22 cellular contexts compared by ENCODE assay signal in genomic region chr2:86064006-86064405, GRCh38. TPM values are rescaled to one million over a fixed set of nuclear protein-coding genes. Genes with fewer than 3 reads are reported as not detected.
DNase-seq lines count a peak whose midpoint lies in the region; ATAC-seq, FAIRE-seq and TF ChIP-seq lines count a peak whose summit lies in the region.
"Had no signal": no experiment of that assay in that cellular context is flagged by ENCODE, and none has a peak within 500 bp of the region (broad histone marks: within the 10 kb centered on the region; RNA-seq: fewer than 3 reads in every experiment).

No MANE protein-coding gene starts in this region.

- peaks cover 16% of the 10 kb centered on the region for H3K4me1 Mint-ChIP-seq in stimulated activated memory B cell treated with anti-CD40 and anti-IgM and Interleukin-4, amounts not matched to agents 10 μg/mL and 1 μg/mL and 100 μg/mL, for 72 hours
- peaks cover 19% of the 10 kb centered on the region for H3K4me1 Mint-ChIP-seq in stimulated activated effector memory CD8-positive, alpha-beta T cell treated with anti-CD3 and anti-CD28 coated beads, Interleukin-12 subunit alpha, Interleukin-12 subunit beta, amount 100 ng/mL, for 72 hours

- peaks cover 7% of the 10 kb centered on the region for H3K9me3 Mint-ChIP-seq in stimulated activated memory B cell treated with anti-CD40 and anti-IgM and Interleukin-4, amounts not matched to agents 10 μg/mL and 1 μg/mL and 100 μg/mL, for 72 hours
- H3K9me3 Mint-ChIP-seq in stimulated activated effector memory CD8-positive, alpha-beta T cell treated with anti-CD3 and anti-CD28 coated beads, Interleukin-12 subunit alpha, Interleukin-12 subunit beta, amount 100 ng/mL, for 72 hours, result no peaks in the 10 kb centered on the region
- H3K9me3 Mint-ChIP-seq: natural killer cell had no signal

- H3K36me3 Mint-ChIP-seq in stimulated activated memory B cell treated with anti-CD40 and anti-IgM and Interleukin-4, amounts not matched to agents 10 μg/mL and 1 μg/mL and 100 μg/mL, for 72 hours, result peaks cover 82% of the 10 kb centered on the region
- H3K36me3 Mint-ChIP-seq in stimulated activated effector memory CD8-positive, alpha-beta T cell treated with anti-CD3 and anti-CD28 coated beads, Interleukin-12 subunit alpha, Interleukin-12 subunit beta, amount 100 ng/mL, for 72 hours, result peaks cover 91% of the 10 kb centered on the region

- peak; percentile 21 for FAIRE-seq in GM12892 (lab: Jason Lieb, UNC)
- peak; percentile 14 for FAIRE-seq in RCC 7860 (lab: Jason Lieb, UNC)
- FAIRE-seq: HepG2 had no signal

- DNase-seq in GM12892 (ENCODE audit: insufficient read length) (no peak), RCC 7860 (ENCODE audit: low spot score) (peak; percentile 28), fibroblast of mammary gland (ENCODE audit: low read depth) (peak; percentile 36)
- DNase-seq in stimulated activated effector memory CD8-positive, alpha-beta T cell treated with anti-CD3 and anti-CD28 coated beads, Interleukin-12 subunit alpha, Interleukin-12 subunit beta, amount 100 ng/mL, for 72 hours (ENCODE audit: low spot score in 2 of 2), result no peak
- DNase-seq in activated CD8-positive, alpha-beta memory T cell treated with anti-CD3 and anti-CD28 coated beads for 24 hours, result no peak
- DNase-seq: activated CD4-positive, alpha-beta T cell treated with anti-CD3 and anti-CD28 coated beads for 48 hours; activated CD8-positive, alpha-beta memory T cell treated with anti-CD3 and anti-CD28 coated beads, Interleukin-2, amount 50 U/mL, for 4 hours; CD4-positive, CD25-positive, alpha-beta regulatory T cell; dorsolateral prefrontal cortex; erythroblast; head of caudate nucleus; natural killer cell; NCI-H2081 treated with DMSO at 0.1 percent for 48 hours; NCI-H69; spleen had no signal

- no peaks in the 10 kb centered on the region for H3K27me3 Mint-ChIP-seq in stimulated activated memory B cell treated with anti-CD40 and anti-IgM and Interleukin-4, amounts not matched to agents 10 μg/mL and 1 μg/mL and 100 μg/mL, for 72 hours
- H3K27me3 Mint-ChIP-seq: brain; CD4-positive, CD25-positive, alpha-beta regulatory T cell; progenitor cell of endocrine pancreas had no signal

- H3K4me3 Mint-ChIP-seq in stimulated activated memory B cell treated with anti-CD40 and anti-IgM and Interleukin-4, amounts not matched to agents 10 μg/mL and 1 μg/mL and 100 μg/mL, for 72 hours, result no peak overlapping the region
- no peak overlapping the region for H3K4me3 Mint-ChIP-seq in stimulated activated effector memory CD8-positive, alpha-beta T cell treated with anti-CD3 and anti-CD28 coated beads, Interleukin-12 subunit alpha, Interleukin-12 subunit beta, amount 100 ng/mL, for 72 hours
- H3K4me3 Mint-ChIP-seq: brain; CD4-positive, CD25-positive, alpha-beta regulatory T cell; natural killer cell had no signal

- no peak for TF ChIP-seq POLR2A in GM12892 (IDR thresholded peaks at IDR 0.05; ENCODE audit: low read depth, low read length)

- ATAC-seq in stimulated activated memory B cell treated with anti-CD40 and anti-IgM and Interleukin-4, amounts not matched to agents 10 μg/mL and 1 μg/mL and 100 μg/mL, for 72 hours, result no peak
- ATAC-seq in GM21367 (IDR thresholded peaks at IDR 0.05; ENCODE audit: unreplicated experiment) (no peak), GM19351 (IDR thresholded peaks at IDR 0.05; ENCODE audit: unreplicated experiment) (no peak)
- no peak for ATAC-seq in stimulated activated effector memory CD8-positive, alpha-beta T cell treated with anti-CD3 and anti-CD28 coated beads, Interleukin-12 subunit alpha, Interleukin-12 subunit beta, amount 100 ng/mL, for 72 hours
- ATAC-seq: HepG2, natural killer cell had no signal

- H3K27ac Mint-ChIP-seq in stimulated activated memory B cell treated with anti-CD40 and anti-IgM and Interleukin-4, amounts not matched to agents 10 μg/mL and 1 μg/mL and 100 μg/mL, for 72 hours, result peak overlapping the region; percentile 60
- no peak overlapping the region for H3K27ac Mint-ChIP-seq in stimulated activated effector memory CD8-positive, alpha-beta T cell treated with anti-CD3 and anti-CD28 coated beads, Interleukin-12 subunit alpha, Interleukin-12 subunit beta, amount 100 ng/mL, for 72 hours
- H3K27ac Mint-ChIP-seq: brain, progenitor cell of endocrine pancreas had no signal

- H3K4me3 ChIP-seq in fibroblast of mammary gland (ENCODE audit: control insufficient read depth, low read depth, low read length), result no peak overlapping the region
- H3K4me3 ChIP-seq: dorsolateral prefrontal cortex, spleen, tibial nerve had no signal

- no peak for TF ChIP-seq CTCF in fibroblast of mammary gland (conservative IDR thresholded peaks at IDR 0.05; ENCODE audit: control insufficient read depth, insufficient read depth, low read depth, low read length)

RNA-seq across cellular contexts. Expression of gene POLR1A, which starts 41.7 kb away (rescaled TPM):
- polyA plus RNA-seq in GM12892 (2012; ENCODE audit: missing spikeins), result 16.7 TPM

RNA-seq across cellular contexts. Expression of gene PTCD3, which starts 42.0 kb away (rescaled TPM):
- 91.4 TPM for polyA plus RNA-seq in GM12892 (2012; ENCODE audit: missing spikeins)

Comparison
In these comparisons a context has a peak if more than half of its experiments do, and no peak if none do; other contexts are left out.
1. DNase-seq: peak in RCC 7860 (single experiment) and fibroblast of mammary gland (single experiment); none in GM12892 (single experiment), stimulated activated effector memory CD8-positive, alpha-beta T cell treated with anti-CD3 and anti-CD28 coated beads, Interleukin-12 subunit alpha, Interleukin-12 subunit beta, amount 100 ng/mL, for 72 hours (0 of 2) and activated CD8-positive, alpha-beta memory T cell treated with anti-CD3 and anti-CD28 coated beads for 24 hours (single experiment).